ENCODE assay signal across 14 cellular contexts in the genomic region with DNA sequence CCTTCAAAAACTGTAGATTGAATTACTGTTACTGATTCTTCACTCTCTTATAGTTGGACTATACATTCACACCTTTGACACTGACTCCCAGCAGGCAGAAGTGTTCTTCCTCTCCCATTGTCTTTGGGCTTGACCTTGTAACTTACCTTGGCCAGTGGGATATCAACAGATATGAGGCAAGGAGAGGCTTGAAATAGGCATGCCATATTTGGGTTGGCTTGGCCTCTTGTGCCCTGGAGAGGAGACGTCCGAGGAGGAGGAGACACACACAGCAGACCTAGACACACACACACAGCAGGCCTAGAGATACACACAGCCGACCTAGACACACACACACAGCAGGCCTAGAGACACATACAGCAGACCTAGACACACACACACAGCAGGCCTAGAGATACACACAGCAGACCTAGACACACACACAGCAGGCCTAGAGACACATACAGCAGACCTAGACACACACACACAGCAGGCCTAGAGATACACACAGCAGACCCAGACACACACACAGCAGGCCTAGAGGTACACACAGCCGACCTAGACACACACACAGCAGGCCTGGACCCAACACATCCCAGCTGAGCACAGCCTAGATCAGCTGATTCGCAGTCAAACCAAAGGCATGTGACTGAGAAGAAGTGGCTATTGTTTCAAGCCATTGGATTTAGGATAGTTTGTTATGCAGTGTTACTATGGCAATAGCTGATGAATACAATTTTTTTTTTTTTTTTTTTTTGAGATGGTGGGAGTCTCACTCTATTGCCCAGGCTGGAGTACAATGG. TPM values are rescaled to one million over a fixed set of nuclear protein-coding genes. Genes with fewer than 3 reads are reported as not detected.
DNase-seq lines count a peak whose midpoint lies in the region; TF ChIP-seq lines count a peak whose summit lies in the region.
"Had no signal": no experiment of that assay in that cellular context is flagged by ENCODE, and none has a peak within 500 bp of the region (broad histone marks: within the 10 kb centered on the region; RNA-seq: fewer than 3 reads in every experiment).

No MANE protein-coding gene starts in this region.

- no peaks in the 10 kb centered on the region for H3F3A ChIP-seq in neural cell (ENCODE audit: insufficient read depth, low read length, poor library complexity, severe bottlenecking)

- TF ChIP-seq CTCF in neural cell (IDR thresholded peaks at IDR 0.05; ENCODE audit: poor library complexity, severe bottlenecking) = no peak

- no peaks in the 10 kb centered on the region for H3K9me3 ChIP-seq in neural cell (ENCODE audit: low read length)
- H3K9me3 ChIP-seq: ascending aorta had no signal

- H3K4me2 ChIP-seq in neural cell (ENCODE audit: low read length) = no peak overlapping the region

- H2AFZ ChIP-seq in neural cell (ENCODE audit: low read depth, low read length) = no peak overlapping the region

- no peaks in the 10 kb centered on the region for H3K27me3 ChIP-seq in neural cell (ENCODE audit: insufficient read depth, low read depth, low read length)
- H3K27me3 ChIP-seq: ascending aorta had no signal

- no peaks in the 10 kb centered on the region for H4K20me1 ChIP-seq in neural cell (ENCODE audit: insufficient read depth)

- peak overlapping the region; percentile 41 for H3K9ac ChIP-seq in neural cell (ENCODE audit: low read length)

- H3K4me3 ChIP-seq in neural cell (ENCODE audit: low read length) = no peak overlapping the region
- H3K4me3 ChIP-seq: ascending aorta had no signal

- no peak for TF ChIP-seq EP300 in neural cell (conservative IDR thresholded peaks at IDR 0.05; ENCODE audit: poor library complexity, severe bottlenecking)

- TF ChIP-seq RAD21 in neural cell (conservative IDR thresholded peaks at IDR 0.05) = no peak

- no peaks in the 10 kb centered on the region for H3K9me2 ChIP-seq in neural cell (ENCODE audit: insufficient read depth, low read length)

- DNase-seq in NCI-H1436 (lab: John Stamatoyannopoulos, UW) (peak; percentile 37), NCI-H1436 treated with DMSO at 0.1 percent for 48 hours (lab: John Stamatoyannopoulos, UW) (no peak), NAMALWA (ENCODE audit: low spot score) (peak; percentile 43), dermis microvascular lymphatic vessel endothelial cell (ENCODE audit: low read depth in 2 of 2) (peak; percentile 28 to 53), putamen (ENCODE audit: low spot score) (no peak), AML-193 (lab: John Stamatoyannopoulos, UW) (no peak)
- DNase-seq in effector CD4-positive, alpha-beta T cell = no peak
- DNase-seq: 8988T; activated gamma-delta T cell; C1 segment of cervical spinal cord; EL; stimulated activated CD4-positive, alpha-beta T cell treated with anti-CD3 and anti-CD28 coated beads, Interleukin-2, amount 100 ng/mL, for 24 hours had no signal

- no peaks in the 10 kb centered on the region for H3K79me2 ChIP-seq in neural cell (replicated peaks; ENCODE audit: insufficient read depth, low read length)

- no peaks in the 10 kb centered on the region for H3K36me3 ChIP-seq in neural cell (ENCODE audit: insufficient read depth, low read length)
- H3K36me3 ChIP-seq: ascending aorta had no signal

- H3K27ac ChIP-seq in neural cell (ENCODE audit: low read length) = peak overlapping the region; percentile 83
- H3K27ac ChIP-seq: ascending aorta had no signal

TF ChIP-seq in neural cell, 6 proteins besides CTCF, POLR2A, EP300 and RAD21:
- TF ChIP-seq POLR2AphosphoS5 (IDR thresholded peaks at IDR 0.05) (no peak), EZH2 (IDR thresholded peaks at IDR 0.05; ENCODE audit: borderline replicate concordance, insufficient read depth, low read length, poor library complexity, severe bottlenecking) (no peak), SMC3 (conservative IDR thresholded peaks at IDR 0.05; ENCODE audit: poor library complexity) (no peak), TAF1 (IDR thresholded peaks at IDR 0.05; ENCODE audit: low read depth) (no peak)

RNA-seq across cellular contexts. Expression of a gene that starts 12.5 kb away (rescaled TPM):
- 20.8 and 57.9 TPM in 2 replicates for total RNA-seq in dermis microvascular lymphatic vessel endothelial cell
- 15.5 and 17.2 TPM in 2 replicates for polyA plus RNA-seq in neural cell
- 40.7 and 41.4 TPM in 2 replicates for polyA minus RNA-seq in neural cell

Comparison
In these comparisons a context has a peak if more than half of its experiments do, and no peak if none do; other contexts are left out.
1. DNase-seq: peak in NCI-H1436 (single experiment), NAMALWA (single experiment) and dermis microvascular lymphatic vessel endothelial cell (2 of 2); none in NCI-H1436 treated with DMSO at 0.1 percent for 48 hours (single experiment), effector CD4-positive, alpha-beta T cell (single experiment), putamen (single experiment) and AML-193 (0 of 2).